In the genomic region with DNA sequence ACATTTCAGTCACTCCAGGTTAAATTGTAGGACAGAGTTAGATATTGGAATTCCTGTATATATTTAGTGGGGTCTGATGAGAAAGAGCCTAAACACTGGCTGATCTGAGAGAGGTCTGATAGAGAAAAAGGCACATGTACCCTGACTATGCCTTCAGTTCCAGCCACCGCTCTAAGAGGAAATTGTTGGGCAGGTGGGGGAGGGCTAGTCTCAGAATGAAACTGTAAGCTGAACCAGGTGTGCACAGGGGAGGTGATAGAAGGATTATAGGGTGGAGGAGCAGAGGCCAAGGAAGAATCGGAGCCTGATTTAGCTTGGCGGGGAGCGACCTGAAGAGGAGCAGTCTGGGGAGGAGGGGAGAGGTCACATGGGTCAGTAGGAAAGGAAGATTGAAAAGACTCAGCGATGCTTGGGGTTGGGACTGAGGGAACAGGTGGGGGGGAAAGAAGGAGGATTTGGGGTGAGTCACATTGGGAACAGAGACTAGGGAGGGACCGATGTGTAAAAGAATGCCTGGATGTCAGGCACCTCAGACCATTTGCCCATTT, we compare ENCODE assay signal across 8 cellular contexts.
DNase-seq lines count a peak whose midpoint lies in the region; ATAC-seq, FAIRE-seq and TF ChIP-seq lines count a peak whose summit lies in the region.
"Not testable (repeated sequence)": the region's sequence is repeated elsewhere in the genome, so short reads cannot be mapped to it uniquely, and the experiment has no call there.

No MANE protein-coding gene starts in this region.

- H3K27me3 ChIP-seq in CD8-positive, alpha-beta T cell (ENCODE audit: insufficient read depth, low read length); Peyer's patch; esophagus muscularis mucosa; small intestine (ENCODE audit: control insufficient read depth in 2 of 2, insufficient read depth in 2 of 2, low read length in 2 of 2): not testable (repeated sequence)

- not testable (repeated sequence) for H3K9me3 Mint-ChIP-seq in CD8-positive, alpha-beta T cell; activated naive CD4-positive, alpha-beta T cell treated with anti-CD3 and anti-CD28 coated beads for 36 hours

- peak in 5 of 7 experiments; percentile 13 to 69 (median 42) for DNase-seq in CD8-positive, alpha-beta T cell
- DNase-seq in Peyer's patch (peak in 2 of 3 donors; percentile 79 to 80), activated T-cell treated with anti-CD3 and anti-CD28 coated beads for 24 hours (ENCODE audit: low read depth) (peak; percentile 31), esophagus muscularis mucosa (ENCODE audit: extremely low spot score) (peak; percentile 21), small intestine (peak; percentile 46)
- peak; percentile 49 for DNase-seq in activated CD4-positive, alpha-beta T cell treated with anti-CD3 and anti-CD28 coated beads for 48 hours
- DNase-seq in activated naive CD4-positive, alpha-beta T cell treated with anti-CD3 and anti-CD28 coated beads for 36 hours = peak; percentile 82
- peak; percentile 17 to 31 for DNase-seq in stimulated activated CD8-positive, alpha-beta memory T cell treated with anti-CD3 and anti-CD28 coated beads, Interleukin-7, amount 100 ng/mL, for 4 hours (ENCODE audit: low read depth in 2 of 2)

- peak overlapping the region; percentile 77 for H3K4me3 Mint-ChIP-seq in CD8-positive, alpha-beta T cell
- peak overlapping the region; percentile 66 for H3K4me3 Mint-ChIP-seq in activated naive CD4-positive, alpha-beta T cell treated with anti-CD3 and anti-CD28 coated beads for 36 hours

- peak overlapping the region; percentile 28 for H3K4me3 ChIP-seq in CD8-positive, alpha-beta T cell (ENCODE audit: low read depth, low read length)
- H3K4me3 ChIP-seq in Peyer's patch; esophagus muscularis mucosa; small intestine (ENCODE audit: low read depth in 1 of 2, low read length in 2 of 2): not testable (repeated sequence)

- CTCF ChIA-PET in CD8-positive, alpha-beta T cell (lab: Charles Lee) = interaction anchor here (1.0 to 6.2 kb wide), 6 partner anchors 55 to 228 kb away, joined by 3 to 62 read pairs (median 6); no protein-coding TSS in a partner anchor
- CTCF ChIA-PET in activated naive CD4-positive, alpha-beta T cell treated with anti-CD3 and anti-CD28 coated beads for 36 hours (lab: Charles Lee) = interaction anchor here (1.0 to 1.8 kb wide), 4 partner anchors 14 to 228 kb away, joined by 3 to 6 read pairs (median 4); no protein-coding TSS in a partner anchor

- ATAC-seq in CD8-positive, alpha-beta T cell = peak; percentile 74

- FAIRE-seq in small intestine (lab: Jason Lieb, UNC) = not testable (repeated sequence)

- not testable (repeated sequence) for H3K27ac Mint-ChIP-seq in CD8-positive, alpha-beta T cell
- H3K27ac Mint-ChIP-seq in activated naive CD4-positive, alpha-beta T cell treated with anti-CD3 and anti-CD28 coated beads for 36 hours = peak overlapping the region; percentile 91

- H3K9me3 ChIP-seq in CD8-positive, alpha-beta T cell (ENCODE audit: low read length); Peyer's patch; esophagus muscularis mucosa; small intestine (ENCODE audit: control insufficient read depth, low read depth): not testable (repeated sequence)

- H3K36me3 Mint-ChIP-seq in CD8-positive, alpha-beta T cell; activated naive CD4-positive, alpha-beta T cell treated with anti-CD3 and anti-CD28 coated beads for 36 hours (ENCODE audit: low read depth): not testable (repeated sequence)

- TF ChIP-seq CTCF in CD8-positive, alpha-beta T cell (IDR thresholded peaks at IDR 0.05); Peyer's patch (IDR thresholded peaks at IDR 0.05); esophagus muscularis mucosa (IDR thresholded peaks at IDR 0.05): not testable (repeated sequence)

- H3K27ac ChIP-seq in CD8-positive, alpha-beta T cell (ENCODE audit: low read depth, low read length) = peak overlapping the region; percentile 22
- peak overlapping the region; percentile 17 to 74 (median 56) for H3K27ac ChIP-seq in Peyer's patch
- not testable (repeated sequence) for H3K27ac ChIP-seq in esophagus muscularis mucosa (replicated peaks in 1 of 4); small intestine (ENCODE audit: low read depth in 1 of 2, low read length in 1 of 2)

- not testable (repeated sequence) for H3K36me3 ChIP-seq in CD8-positive, alpha-beta T cell (ENCODE audit: insufficient read depth, low read length); Peyer's patch; esophagus muscularis mucosa; small intestine (ENCODE audit: control insufficient read depth in 2 of 2, insufficient read depth in 2 of 2, low read length in 2 of 2)

- WGBS in esophagus muscularis mucosa = 85% methylated on average over 6 of the region's 6 CpGs
- 14 to 46% (median 20%) methylated on average over 6 of the region's 6 CpGs for WGBS in small intestine, 3 donors

- H3K27me3 Mint-ChIP-seq in CD8-positive, alpha-beta T cell (ENCODE audit: low read depth); activated naive CD4-positive, alpha-beta T cell treated with anti-CD3 and anti-CD28 coated beads for 36 hours (ENCODE audit: low read depth): not testable (repeated sequence)

- intact Hi-C loops in CD8-positive, alpha-beta T cell (cut with DNase I, micrococcal nuclease) = loop anchor here in 1 of 2 experiments (1.0 to 5.0 kb wide), 3 partner anchors 45 to 266 kb away; a partner anchor contains a TSS
- intact Hi-C loops in activated naive CD4-positive, alpha-beta T cell treated with anti-CD3 and anti-CD28 coated beads for 36 hours (cut with micrococcal nuclease) = loop anchor here (2.0 to 5.0 kb wide), 3 partner anchors 23 to 71 kb away; no protein-coding TSS in a partner anchor
- intact Hi-C loops in esophagus muscularis mucosa (cut with DNase I) = not testable (repeated sequence)

- H3K4me1 ChIP-seq in CD8-positive, alpha-beta T cell (ENCODE audit: insufficient read depth, low read length) = peaks cover 31% of the 10 kb centered on the region
- not testable (repeated sequence) for H3K4me1 ChIP-seq in Peyer's patch; esophagus muscularis mucosa; small intestine (ENCODE audit: control insufficient read depth in 2 of 2, insufficient read depth in 1 of 2, low read depth in 1 of 2, low read length in 1 of 2)

- not testable (repeated sequence) for TF ChIP-seq EP300 in esophagus muscularis mucosa (IDR thresholded peaks at IDR 0.05)

- POLR2A ChIA-PET in CD8-positive, alpha-beta T cell (lab: Charles Lee) = interaction anchor here (0.9 to 1.5 kb wide), 4 partner anchors 26 to 105 kb away, joined by 3 read pairs; no protein-coding TSS in a partner anchor

- H3K4me1 Mint-ChIP-seq in CD8-positive, alpha-beta T cell (ENCODE audit: low read depth) = not testable (repeated sequence)
- peaks cover 37% of the 10 kb centered on the region for H3K4me1 Mint-ChIP-seq in activated naive CD4-positive, alpha-beta T cell treated with anti-CD3 and anti-CD28 coated beads for 36 hours (ENCODE audit: low read depth)

- not testable (repeated sequence) for TF ChIP-seq POLR2A in Peyer's patch (IDR thresholded peaks at IDR 0.05); esophagus muscularis mucosa (IDR thresholded peaks at IDR 0.05; ENCODE audit: low read depth)

Comparison
In these comparisons a context has a peak if more than half of its experiments do, and no peak if none do; other contexts are left out.
1. DNase-seq: peak in every context shown above with its lines; median percentile 82 in activated naive CD4-positive, alpha-beta T cell treated with anti-CD3 and anti-CD28 coated beads for 36 hours; 80 in Peyer's patch; 49 in activated CD4-positive, alpha-beta T cell treated with anti-CD3 and anti-CD28 coated beads for 48 hours; 46 in small intestine; 42 in CD8-positive, alpha-beta T cell; 31 in activated T-cell treated with anti-CD3 and anti-CD28 coated beads for 24 hours; 24 in stimulated activated CD8-positive, alpha-beta memory T cell treated with anti-CD3 and anti-CD28 coated beads, Interleukin-7, amount 100 ng/mL, for 4 hours; 21 in esophagus muscularis mucosa.